In the genomic region with DNA sequence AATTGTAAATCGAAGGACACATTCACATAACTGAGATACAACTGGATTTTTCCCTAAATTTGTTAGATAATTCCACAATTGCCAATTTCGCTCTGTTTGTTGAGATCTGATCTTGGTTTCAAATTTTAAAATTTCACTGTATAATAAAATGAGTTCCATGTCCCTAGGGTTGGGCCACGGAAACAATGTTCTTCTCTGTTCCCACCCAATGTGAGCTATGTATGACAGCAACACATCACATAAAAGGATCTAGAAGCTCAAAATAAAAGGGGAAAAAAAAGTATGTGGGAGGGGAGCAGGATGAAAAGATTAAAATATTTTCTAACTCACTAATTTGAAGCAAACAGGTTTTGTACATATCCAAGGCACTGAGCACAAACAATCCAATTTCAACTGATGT, we compare ENCODE assay signal across 9 cellular contexts.
DNase-seq lines count a peak whose midpoint lies in the region; ATAC-seq and TF ChIP-seq lines count a peak whose summit lies in the region.
"Had no signal": no experiment of that assay in that cellular context is flagged by ENCODE, and none has a peak within 500 bp of the region (broad histone marks: within the 10 kb centered on the region; RNA-seq: fewer than 3 reads in every experiment).

No MANE protein-coding gene starts in this region.

- peaks cover 24% of the 10 kb centered on the region for H3K36me3 ChIP-seq in adipocyte (ENCODE audit: control insufficient read depth, insufficient read depth, low read length, severe bottlenecking)
- H3K36me3 ChIP-seq in left lung, result no peaks in the 10 kb centered on the region

- CTCF ChIA-PET in activated CD8-positive, alpha-beta memory T cell treated with anti-CD3 and anti-CD28 coated beads, Interleukin-2, amount 10 ng/mL, durations not matched to agents 7 days and 5 days (lab: Charles Lee), result interaction anchor here (0.7 to 3.0 kb wide), 41 partner anchors 9 to 471 kb away, joined by 3 to 54 read pairs (median 5); no protein-coding TSS in a partner anchor

- peak overlapping the region; percentile 50 for H3K27ac Mint-ChIP-seq in activated CD8-positive, alpha-beta memory T cell treated with anti-CD3 and anti-CD28 coated beads, Interleukin-2, amount 10 ng/mL, durations not matched to agents 7 days and 5 days

- H3K36me3 Mint-ChIP-seq in activated CD8-positive, alpha-beta memory T cell treated with anti-CD3 and anti-CD28 coated beads, Interleukin-2, amount 10 ng/mL, durations not matched to agents 7 days and 5 days, result peaks cover 10% of the 10 kb centered on the region

- H3K9me3 ChIP-seq in adipocyte (ENCODE audit: control insufficient read depth, low read length), result no peaks in the 10 kb centered on the region
- no peaks in the 10 kb centered on the region for H3K9me3 ChIP-seq in left lung

- peaks cover 33% of the 10 kb centered on the region for H3K4me1 ChIP-seq in adipocyte (ENCODE audit: control insufficient read depth, insufficient read depth, low read length)
- peaks cover 19 to 46% of the 10 kb centered on the region in 2 donors for H3K4me1 ChIP-seq in left lung

- peak overlapping the region; percentile 76 for H3K9ac ChIP-seq in adipocyte (ENCODE audit: low read length)

- ATAC-seq in activated CD8-positive, alpha-beta memory T cell treated with anti-CD3 and anti-CD28 coated beads, Interleukin-2, amount 10 ng/mL, durations not matched to agents 7 days and 5 days, result no peak
- peak; percentile 16 for ATAC-seq in left lung

- TF ChIP-seq CTCF in left lung (IDR thresholded peaks at IDR 0.05) (no peak), GM13977 (IDR thresholded peaks at IDR 0.05; ENCODE audit: extremely low read depth, insufficient read depth, missing control alignments) (no peak)

- intact Hi-C loops in left lung (cut with DNase I), result loop anchor here in 1 of 2 donors (5.0 kb wide), 1 partner anchor 143 kb away; no protein-coding TSS in a partner anchor

- H3K4me1 Mint-ChIP-seq in activated CD8-positive, alpha-beta memory T cell treated with anti-CD3 and anti-CD28 coated beads, Interleukin-2, amount 10 ng/mL, durations not matched to agents 7 days and 5 days, result peaks cover 57% of the 10 kb centered on the region

- no peaks in the 10 kb centered on the region for H3K27me3 Mint-ChIP-seq in activated CD8-positive, alpha-beta memory T cell treated with anti-CD3 and anti-CD28 coated beads, Interleukin-2, amount 10 ng/mL, durations not matched to agents 7 days and 5 days

- H3K4me3 ChIP-seq in adipocyte (ENCODE audit: low read length) (peak overlapping the region; percentile 61), left lung (no peak overlapping the region)

- no peaks in the 10 kb centered on the region for H3K9me3 Mint-ChIP-seq in activated CD8-positive, alpha-beta memory T cell treated with anti-CD3 and anti-CD28 coated beads, Interleukin-2, amount 10 ng/mL, durations not matched to agents 7 days and 5 days (ENCODE audit: low read depth)

- in situ Hi-C loops in GM13977 (cut with MboI; ENCODE audit: low pct_unique_long_range_greater_than_20kb, low sequenced_read_pairs, unreplicated experiment), result no loop called here

- no peak for DNase-seq in activated CD8-positive, alpha-beta memory T cell treated with anti-CD3 and anti-CD28 coated beads, Interleukin-2, amount 10 ng/mL, durations not matched to agents 7 days and 5 days
- no peak for DNase-seq in activated CD8-positive, alpha-beta memory T cell treated with anti-CD3 and anti-CD28 coated beads, Interleukin-2, amount 50 U/mL, for 48 hours
- DNase-seq in adipocyte (ENCODE audit: low read depth) (peak; percentile 54), left lung (no peak), substantia nigra (lab: John Stamatoyannopoulos, UW) (no peak), DMS153 (lab: John Stamatoyannopoulos, UW) (no peak), GM13977 (ENCODE audit: low spot score) (no peak)
- DNase-seq in stimulated activated CD4-positive, alpha-beta T cell treated with anti-CD3 and anti-CD28 coated beads, Interleukin-1b, Interleukin-23, amount 100 ng/mL, for 48 hours, result no peak
- DNase-seq: activated CD4-positive, alpha-beta T cell treated with anti-CD3 and anti-CD28 coated beads, Interleukin-2, amount 50 U/mL, for 1 hour had no signal

- peak overlapping the region; percentile 35 to 40 for H3K27ac ChIP-seq in left lung
- peak overlapping the region; percentile 35 for H3K27ac ChIP-seq in substantia nigra (ENCODE audit: low read depth, low read length, poor library complexity, severe bottlenecking)

- H3K4me3 Mint-ChIP-seq in activated CD8-positive, alpha-beta memory T cell treated with anti-CD3 and anti-CD28 coated beads, Interleukin-2, amount 10 ng/mL, durations not matched to agents 7 days and 5 days, result no peak overlapping the region

- H3K27me3 ChIP-seq in adipocyte (replicated peaks; ENCODE audit: control insufficient read depth, insufficient read depth, low read length) (no peaks in the 10 kb centered on the region), left lung (no peaks in the 10 kb centered on the region)
